In the genomic region with DNA sequence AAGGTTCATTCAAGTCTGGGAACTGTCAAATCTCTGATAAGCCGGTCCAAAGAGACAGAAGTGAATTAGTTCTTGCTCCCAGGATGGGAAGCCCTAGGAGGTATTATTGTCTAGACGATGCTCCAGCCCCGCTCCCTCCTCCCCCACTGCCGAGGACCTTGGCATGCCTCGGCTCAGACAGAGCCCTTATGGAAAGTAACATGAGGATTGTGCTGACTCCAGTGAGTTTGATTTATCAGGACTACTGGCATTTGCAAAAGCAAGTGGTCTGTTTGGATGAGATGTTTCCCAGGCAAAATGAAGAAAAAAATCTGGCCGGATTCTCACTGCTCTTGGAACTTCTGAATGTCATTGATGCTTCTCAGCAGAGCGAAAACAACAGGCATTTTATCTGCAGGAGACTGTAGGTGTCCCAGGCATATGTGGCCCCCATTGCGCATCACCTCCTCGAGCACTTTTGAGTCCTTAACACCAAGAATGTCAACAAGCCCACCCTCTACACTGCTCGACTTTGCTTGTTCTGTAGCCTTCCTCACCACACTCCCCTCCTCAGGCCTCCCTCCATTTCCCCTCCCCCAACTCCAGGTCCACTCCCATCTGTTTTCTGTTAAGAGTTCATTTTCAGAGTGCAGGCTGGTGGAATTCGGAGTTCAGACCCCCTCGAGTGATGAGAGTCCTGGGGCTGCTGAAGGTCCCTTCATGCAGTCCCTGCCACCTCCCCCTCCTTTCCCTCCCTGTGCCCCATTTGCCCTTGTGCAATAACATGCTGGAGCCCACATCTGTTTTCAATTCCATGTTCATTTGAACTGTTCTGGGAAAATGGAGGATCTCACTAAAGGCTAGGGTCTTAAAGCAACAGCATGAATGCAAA, we compare ENCODE assay signal across 15 cellular contexts.
A peak's percentile ranks its signal among the peaks of the same experiment; 100 is the strongest.
DNase-seq lines count a peak whose midpoint lies in the region; ATAC-seq and TF ChIP-seq lines count a peak whose summit lies in the region.
"Had no signal": no experiment of that assay in that cellular context is flagged by ENCODE, and none has a peak within 500 bp of the region (broad histone marks: within the 10 kb centered on the region; RNA-seq: fewer than 3 reads in every experiment).

No MANE protein-coding gene starts in this region.

- H3K36me3 ChIP-seq in left ventricle myocardium inferior = no peaks in the 10 kb centered on the region
- H3K36me3 ChIP-seq: gastrocnemius medialis, SJSA1 had no signal

- in situ Hi-C loops in astrocyte of the spinal cord (cut with HindIII; ENCODE audit: low sequenced_read_pairs) = no loop called here

- H3K9me3 ChIP-seq in left ventricle myocardium inferior (replicated peaks) = no peaks in the 10 kb centered on the region
- H3K9me3 ChIP-seq: gastrocnemius medialis, SJSA1 had no signal

- H3K4me3 ChIP-seq in astrocyte of the spinal cord (ENCODE audit: low read depth, low read length) (no peak overlapping the region), left ventricle myocardium inferior (no peak overlapping the region)
- H3K4me3 ChIP-seq: dorsolateral prefrontal cortex, gastrocnemius medialis, SJSA1 had no signal

- no peaks in the 10 kb centered on the region for H3K4me1 ChIP-seq in left ventricle myocardium inferior
- H3K4me1 ChIP-seq: gastrocnemius medialis, SJSA1 had no signal

- intact Hi-C loops in left ventricle myocardium inferior (cut with micrococcal nuclease) (no loop called here), sciatic nerve (cut with DNase I) (no loop called here)

- TF ChIP-seq CTCF in astrocyte of the spinal cord (IDR thresholded peaks at IDR 0.05; ENCODE audit: low read depth, low read length) (no peak), left ventricle myocardium inferior (IDR thresholded peaks at IDR 0.05; ENCODE audit: borderline replicate concordance) (no peak)

- peak; percentile 39 for DNase-seq in GM03348 (ENCODE audit: low spot score)
- peak; percentile 69 for DNase-seq in astrocyte of the spinal cord (ENCODE audit: low read depth, low spot score)
- no peak for DNase-seq in left ventricle myocardium inferior
- no peak for DNase-seq in sciatic nerve (ENCODE audit: low spot score)
- no peak for DNase-seq in T-helper 9 cell
- no peak for DNase-seq in retina
- DNase-seq in NCI-H146 treated with DMSO at 0.1 percent for 48 hours (lab: John Stamatoyannopoulos, UW; ENCODE audit: unreplicated experiment) = no peak
- no peak for DNase-seq in NCI-H526 treated with DMSO at 0.1 percent for 48 hours (lab: John Stamatoyannopoulos, UW)
- DNase-seq: activated naive CD8-positive, alpha-beta T cell treated with anti-CD3 and anti-CD28 coated beads, Interleukin-2, amount 10 ng/mL, durations not matched to agents 7 days and 5 days; DMS53; dorsolateral prefrontal cortex; gastrocnemius medialis; kidney glomerular epithelial cell; natural killer cell had no signal

- H3K27ac ChIP-seq in left ventricle myocardium inferior (replicated peaks) = peak overlapping the region; percentile 36
- H3K27ac ChIP-seq: dorsolateral prefrontal cortex, gastrocnemius medialis, SJSA1 had no signal

- peak; percentile 88 for ATAC-seq in sciatic nerve
- ATAC-seq: natural killer cell had no signal

- H3K27me3 ChIP-seq in left ventricle myocardium inferior (ENCODE audit: low read depth) = peaks cover 12% of the 10 kb centered on the region
- H3K27me3 ChIP-seq: gastrocnemius medialis, SJSA1 had no signal

Comparison
In these comparisons a context has a peak if more than half of its experiments do, and no peak if none do; other contexts are left out.
1. DNase-seq: peak in GM03348 (single experiment) and astrocyte of the spinal cord (single experiment); none in left ventricle myocardium inferior (single experiment), sciatic nerve (single experiment), T-helper 9 cell (single experiment), retina (single experiment), NCI-H146 treated with DMSO at 0.1 percent for 48 hours (single experiment) and NCI-H526 treated with DMSO at 0.1 percent for 48 hours (single experiment).